1 cellular context compared by ENCODE assay signal in genomic region chr1:41448831-41449230, GRCh38.
TF ChIP-seq lines count a peak whose summit lies in the region.

No MANE protein-coding gene starts in this region.

TF ChIP-seq in IMR-90, 13 proteins besides CTCF, POLR2A, EP300 and RAD21 (continued from another document):
- no peak for TF ChIP-seq NFE2L2 (IDR thresholded peaks at IDR 0.05; ENCODE audit: low read depth, low read length)
- TF ChIP-seq MAFK (IDR thresholded peaks at IDR 0.05; ENCODE audit: low read depth, low read length), result no peak
- no peak for TF ChIP-seq BHLHE40 (IDR thresholded peaks at IDR 0.05; ENCODE audit: low read depth, low read length)
- TF ChIP-seq SMC3 (IDR thresholded peaks at IDR 0.05; ENCODE audit: low read depth, low read length), result no peak
- TF ChIP-seq FOS (IDR thresholded peaks at IDR 0.05; ENCODE audit: low read depth, low read length), result no peak
- TF ChIP-seq, protein P1, sequence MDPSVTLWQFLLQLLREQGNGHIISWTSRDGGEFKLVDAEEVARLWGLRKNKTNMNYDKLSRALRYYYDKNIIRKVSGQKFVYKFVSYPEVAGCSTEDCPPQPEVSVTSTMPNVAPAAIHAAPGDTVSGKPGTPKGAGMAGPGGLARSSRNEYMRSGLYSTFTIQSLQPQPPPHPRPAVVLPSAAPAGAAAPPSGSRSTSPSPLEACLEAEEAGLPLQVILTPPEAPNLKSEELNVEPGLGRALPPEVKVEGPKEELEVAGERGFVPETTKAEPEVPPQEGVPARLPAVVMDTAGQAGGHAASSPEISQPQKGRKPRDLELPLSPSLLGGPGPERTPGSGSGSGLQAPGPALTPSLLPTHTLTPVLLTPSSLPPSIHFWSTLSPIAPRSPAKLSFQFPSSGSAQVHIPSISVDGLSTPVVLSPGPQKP (IDR thresholded peaks at IDR 0.05; ENCODE audit: borderline replicate concordance, low read depth, low read length), result no peak
- TF ChIP-seq USF2 (IDR thresholded peaks at IDR 0.05; ENCODE audit: low read depth, low read length), result no peak
- no peak for TF ChIP-seq MAZ (IDR thresholded peaks at IDR 0.05; ENCODE audit: borderline replicate concordance, low read depth, low read length)
- TF ChIP-seq CHD1 (IDR thresholded peaks at IDR 0.05; ENCODE audit: low read depth, low read length), result no peak
